9 cellular contexts compared by ENCODE assay signal in the genomic region with DNA sequence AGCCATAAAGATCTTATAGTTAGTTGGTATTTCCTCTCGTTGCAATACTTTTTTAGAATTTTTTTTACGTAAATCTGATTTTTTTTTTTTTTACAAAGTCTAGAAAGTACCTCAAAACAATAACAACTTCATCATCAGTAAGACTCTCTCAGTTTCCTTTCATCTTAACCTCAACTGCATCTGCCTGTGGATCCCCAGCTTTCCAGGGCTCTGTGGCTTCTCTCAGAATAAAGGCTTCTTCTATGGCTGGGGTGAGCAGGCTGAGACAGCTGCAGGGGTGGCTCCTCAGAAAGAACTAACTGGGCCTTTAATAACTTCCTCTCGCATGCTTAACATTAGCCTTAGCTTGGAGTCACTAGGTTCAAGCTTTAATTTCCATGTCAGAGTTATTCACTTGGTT.
DNase-seq lines count a peak whose midpoint lies in the region; ATAC-seq and TF ChIP-seq lines count a peak whose summit lies in the region.
"Had no signal": no experiment of that assay in that cellular context is flagged by ENCODE, and none has a peak within 500 bp of the region (broad histone marks: within the 10 kb centered on the region; RNA-seq: fewer than 3 reads in every experiment).

No MANE protein-coding gene starts in this region.

- no peaks in the 10 kb centered on the region for H3K9me3 Mint-ChIP-seq in effector memory CD8-positive, alpha-beta T cell

- peaks cover 35 to 52% of the 10 kb centered on the region in 2 donors for H3K4me1 Mint-ChIP-seq in effector memory CD8-positive, alpha-beta T cell (ENCODE audit: low read depth in 2 of 2)

- DNase-seq in T-helper 1 cell (peak; percentile 26 to 56 (median 44)), activated T-cell treated with anti-CD3 and anti-CD28 coated beads for 48 hours (ENCODE audit: low read depth) (peak; percentile 25), NCI-H2227 treated with DMSO at 0.1 percent for 48 hours (lab: John Stamatoyannopoulos, UW) (no peak), KG1 (lab: John Stamatoyannopoulos, UW) (no peak), dedifferentiated amniotic fluid mesenchymal stem cell (ENCODE audit: extremely low spot score) (no peak)
- DNase-seq in effector memory CD8-positive, alpha-beta T cell, result no peak
- peak; percentile 5 for DNase-seq in stimulated activated CD8-positive, alpha-beta memory T cell treated with anti-CD3 and anti-CD28 coated beads, Interleukin-15, amount 100 ng/mL, for 1 hour (ENCODE audit: low read depth)
- DNase-seq: NCI-H1930 had no signal

- peak overlapping the region; percentile 32 to 59 for H3K27ac Mint-ChIP-seq in effector memory CD8-positive, alpha-beta T cell

- no peak for ATAC-seq in effector memory CD8-positive, alpha-beta T cell (replicated peaks)
- no peak for ATAC-seq in SK-N-SH treated with all-trans-retinoic acid at 6 μM for 48 hours

- H3K4me3 Mint-ChIP-seq in effector memory CD8-positive, alpha-beta T cell, result peak overlapping the region; percentile 17 to 43

- no peaks in the 10 kb centered on the region for H3K27me3 Mint-ChIP-seq in effector memory CD8-positive, alpha-beta T cell

- H3K36me3 Mint-ChIP-seq in effector memory CD8-positive, alpha-beta T cell (ENCODE audit: insufficient read depth), result peaks cover 46% of the 10 kb centered on the region

TF ChIP-seq in SK-N-SH treated with all-trans-retinoic acid at 6 μM for 48 hours, 23 proteins besides CTCF, POLR2A, EP300 and RAD21:
- TF ChIP-seq SNAI2 (CRISPR knock-in tag; IDR thresholded peaks at IDR 0.05) (no peak), GLIS3 (CRISPR knock-in tag; IDR thresholded peaks at IDR 0.05) (no peak), RARB (CRISPR knock-in tag; IDR thresholded peaks at IDR 0.05) (no peak), TCF4 (CRISPR knock-in tag; IDR thresholded peaks at IDR 0.05; ENCODE audit: borderline replicate concordance) (no peak), ZC3H10 (CRISPR knock-in tag; IDR thresholded peaks at IDR 0.05) (no peak), ESRRG (CRISPR knock-in tag; IDR thresholded peaks at IDR 0.05) (no peak), CSDC2 (CRISPR knock-in tag; IDR thresholded peaks at IDR 0.05) (no peak), ISL1 (CRISPR knock-in tag; IDR thresholded peaks at IDR 0.05) (no peak)
- TF ChIP-seq, protein P1, sequence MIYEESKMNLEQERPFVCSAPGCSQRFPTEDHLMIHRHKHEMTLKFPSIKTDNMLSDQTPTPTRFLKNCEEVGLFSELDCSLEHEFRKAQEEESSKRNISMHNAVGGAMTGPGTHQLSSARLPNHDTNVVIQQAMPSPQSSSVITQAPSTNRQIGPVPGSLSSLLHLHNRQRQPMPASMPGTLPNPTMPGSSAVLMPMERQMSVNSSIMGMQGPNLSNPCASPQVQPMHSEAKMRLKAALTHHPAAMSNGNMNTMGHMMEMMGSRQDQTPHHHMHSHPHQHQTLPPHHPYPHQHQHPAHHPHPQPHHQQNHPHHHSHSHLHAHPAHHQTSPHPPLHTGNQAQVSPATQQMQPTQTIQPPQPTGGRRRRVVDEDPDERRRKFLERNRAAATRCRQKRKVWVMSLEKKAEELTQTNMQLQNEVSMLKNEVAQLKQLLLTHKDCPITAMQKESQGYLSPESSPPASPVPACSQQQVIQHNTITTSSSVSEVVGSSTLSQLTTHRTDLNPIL (CRISPR knock-in tag; IDR thresholded peaks at IDR 0.05; ENCODE audit: low read depth), result no peak
- TF ChIP-seq, protein P2, sequence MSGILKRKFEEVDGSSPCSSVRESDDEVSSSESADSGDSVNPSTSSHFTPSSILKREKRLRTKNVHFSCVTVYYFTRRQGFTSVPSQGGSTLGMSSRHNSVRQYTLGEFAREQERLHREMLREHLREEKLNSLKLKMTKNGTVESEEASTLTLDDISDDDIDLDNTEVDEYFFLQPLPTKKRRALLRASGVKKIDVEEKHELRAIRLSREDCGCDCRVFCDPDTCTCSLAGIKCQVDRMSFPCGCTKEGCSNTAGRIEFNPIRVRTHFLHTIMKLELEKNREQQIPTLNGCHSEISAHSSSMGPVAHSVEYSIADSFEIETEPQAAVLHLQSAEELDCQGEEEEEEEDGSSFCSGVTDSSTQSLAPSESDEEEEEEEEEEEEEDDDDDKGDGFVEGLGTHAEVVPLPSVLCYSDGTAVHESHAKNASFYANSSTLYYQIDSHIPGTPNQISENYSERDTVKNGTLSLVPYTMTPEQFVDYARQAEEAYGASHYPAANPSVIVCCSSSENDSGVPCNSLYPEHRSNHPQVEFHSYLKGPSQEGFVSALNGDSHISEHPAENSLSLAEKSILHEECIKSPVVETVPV (CRISPR knock-in tag; IDR thresholded peaks at IDR 0.05), result no peak
- TF ChIP-seq, protein P3, sequence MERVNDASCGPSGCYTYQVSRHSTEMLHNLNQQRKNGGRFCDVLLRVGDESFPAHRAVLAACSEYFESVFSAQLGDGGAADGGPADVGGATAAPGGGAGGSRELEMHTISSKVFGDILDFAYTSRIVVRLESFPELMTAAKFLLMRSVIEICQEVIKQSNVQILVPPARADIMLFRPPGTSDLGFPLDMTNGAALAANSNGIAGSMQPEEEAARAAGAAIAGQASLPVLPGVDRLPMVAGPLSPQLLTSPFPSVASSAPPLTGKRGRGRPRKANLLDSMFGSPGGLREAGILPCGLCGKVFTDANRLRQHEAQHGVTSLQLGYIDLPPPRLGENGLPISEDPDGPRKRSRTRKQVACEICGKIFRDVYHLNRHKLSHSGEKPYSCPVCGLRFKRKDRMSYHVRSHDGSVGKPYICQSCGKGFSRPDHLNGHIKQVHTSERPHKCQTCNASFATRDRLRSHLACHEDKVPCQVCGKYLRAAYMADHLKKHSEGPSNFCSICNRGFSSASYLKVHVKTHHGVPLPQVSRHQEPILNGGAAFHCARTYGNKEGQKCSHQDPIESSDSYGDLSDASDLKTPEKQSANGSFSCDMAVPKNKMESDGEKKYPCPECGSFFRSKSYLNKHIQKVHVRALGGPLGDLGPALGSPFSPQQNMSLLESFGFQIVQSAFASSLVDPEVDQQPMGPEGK (CRISPR knock-in tag; IDR thresholded peaks at IDR 0.05; ENCODE audit: borderline replicate concordance), result no peak
- TF ChIP-seq, protein P4, sequence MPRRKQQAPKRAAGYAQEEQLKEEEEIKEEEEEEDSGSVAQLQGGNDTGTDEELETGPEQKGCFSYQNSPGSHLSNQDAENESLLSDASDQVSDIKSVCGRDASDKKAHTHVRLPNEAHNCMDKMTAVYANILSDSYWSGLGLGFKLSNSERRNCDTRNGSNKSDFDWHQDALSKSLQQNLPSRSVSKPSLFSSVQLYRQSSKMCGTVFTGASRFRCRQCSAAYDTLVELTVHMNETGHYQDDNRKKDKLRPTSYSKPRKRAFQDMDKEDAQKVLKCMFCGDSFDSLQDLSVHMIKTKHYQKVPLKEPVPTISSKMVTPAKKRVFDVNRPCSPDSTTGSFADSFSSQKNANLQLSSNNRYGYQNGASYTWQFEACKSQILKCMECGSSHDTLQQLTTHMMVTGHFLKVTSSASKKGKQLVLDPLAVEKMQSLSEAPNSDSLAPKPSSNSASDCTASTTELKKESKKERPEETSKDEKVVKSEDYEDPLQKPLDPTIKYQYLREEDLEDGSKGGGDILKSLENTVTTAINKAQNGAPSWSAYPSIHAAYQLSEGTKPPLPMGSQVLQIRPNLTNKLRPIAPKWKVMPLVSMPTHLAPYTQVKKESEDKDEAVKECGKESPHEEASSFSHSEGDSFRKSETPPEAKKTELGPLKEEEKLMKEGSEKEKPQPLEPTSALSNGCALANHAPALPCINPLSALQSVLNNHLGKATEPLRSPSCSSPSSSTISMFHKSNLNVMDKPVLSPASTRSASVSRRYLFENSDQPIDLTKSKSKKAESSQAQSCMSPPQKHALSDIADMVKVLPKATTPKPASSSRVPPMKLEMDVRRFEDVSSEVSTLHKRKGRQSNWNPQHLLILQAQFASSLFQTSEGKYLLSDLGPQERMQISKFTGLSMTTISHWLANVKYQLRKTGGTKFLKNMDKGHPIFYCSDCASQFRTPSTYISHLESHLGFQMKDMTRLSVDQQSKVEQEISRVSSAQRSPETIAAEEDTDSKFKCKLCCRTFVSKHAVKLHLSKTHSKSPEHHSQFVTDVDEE (CRISPR knock-in tag; IDR thresholded peaks at IDR 0.05), result no peak

Comparison
In these comparisons a context has a peak if more than half of its experiments do, and no peak if none do; other contexts are left out.
1. DNase-seq: peak in T-helper 1 cell (5 of 5), activated T-cell treated with anti-CD3 and anti-CD28 coated beads for 48 hours (single experiment) and stimulated activated CD8-positive, alpha-beta memory T cell treated with anti-CD3 and anti-CD28 coated beads, Interleukin-15, amount 100 ng/mL, for 1 hour (single experiment); none in effector memory CD8-positive, alpha-beta T cell (0 of 3), NCI-H2227 treated with DMSO at 0.1 percent for 48 hours (single experiment), KG1 (single experiment) and dedifferentiated amniotic fluid mesenchymal stem cell (single experiment).